In genomic region chr9:22997923-22998322, GRCh38 we compare ENCODE assay signal across 35 cellular contexts.
"Had no signal": no experiment of that assay in that cellular context is flagged by ENCODE, and none has a peak within 500 bp of the region (broad histone marks: within the 10 kb centered on the region; RNA-seq: fewer than 3 reads in every experiment).

No MANE protein-coding gene starts in this region.

- H3K36me3 ChIP-seq: MG63 had no signal

- H3K27me3 ChIP-seq: MG63 had no signal

- H3K4me3 ChIP-seq: MG63 had no signal

- DNase-seq: Karpas-422, Kasumi-1, MG63, MM.1S, MV-4-11, NCI-H1048, NCI-H1092, NCI-H1092 treated with DMSO at 0.1 percent for 48 hours, NCI-H1105, NCI-H1105 treated with DMSO at 0.1 percent for 48 hours, NCI-H1417 treated with DMSO at 0.1 percent for 48 hours, NCI-H1436, NCI-H1436 treated with DMSO at 0.1 percent for 48 hours, NCI-H146, NCI-H1694, NCI-H1694 treated with DMSO at 0.1 percent for 48 hours, NCI-H187, NCI-H187 treated with DMSO at 0.1 percent for 48 hours, NCI-H1930, NCI-H2029, NCI-H2029 treated with DMSO at 0.1 percent for 48 hours, NCI-H2081, NCI-H2081 treated with DMSO at 0.1 percent for 48 hours, NCI-H2107, NCI-H2171, NCI-H2171 treated with DMSO at 0.1 percent for 48 hours, NCI-H2227 treated with DMSO at 0.1 percent for 48 hours, NCI-H226, NCI-H345, NCI-H446, NCI-H446 treated with DMSO at 0.1 percent for 48 hours, NCI-H510A, NCI-H510A treated with DMSO at 0.1 percent for 48 hours, NCI-H524, NCI-H524 treated with DMSO at 0.1 percent for 48 hours had no signal

- H3K9me3 ChIP-seq: MG63 had no signal
